ENCODE assay signal across 1 cellular context in the genomic region with DNA sequence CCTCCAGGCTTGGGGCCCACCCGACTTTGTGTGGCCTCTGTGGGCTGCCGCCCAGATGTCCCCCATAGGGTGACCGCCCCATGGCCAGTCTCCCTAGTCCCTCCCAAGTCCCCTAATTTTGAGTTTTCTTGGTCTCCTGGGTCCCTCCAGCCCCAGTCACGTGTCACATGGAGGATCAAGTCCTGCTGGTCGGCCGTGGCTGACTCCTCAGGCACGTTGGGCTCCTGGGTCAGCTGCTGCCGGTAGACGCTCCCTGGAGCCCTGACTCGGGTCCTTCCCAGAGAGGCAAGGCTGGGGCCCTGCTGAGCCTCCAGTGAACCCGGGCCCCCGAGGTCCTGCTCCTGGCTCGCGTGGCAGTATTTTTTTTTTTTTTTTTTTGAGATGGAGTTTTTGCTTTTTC. TPM values are rescaled to one million over a fixed set of nuclear protein-coding genes. Genes with fewer than 3 reads are reported as not detected.
"Had no signal": no experiment of that assay in that cellular context is flagged by ENCODE, and none has a peak within 500 bp of the region (broad histone marks: within the 10 kb centered on the region; RNA-seq: fewer than 3 reads in every experiment).

No MANE protein-coding gene starts in this region.

RNA-seq across cellular contexts. Expression of a gene that starts 10.2 kb away (rescaled TPM):
- total RNA-seq: vagina had no signal
